25 cellular contexts compared by ENCODE assay signal in the genomic region with DNA sequence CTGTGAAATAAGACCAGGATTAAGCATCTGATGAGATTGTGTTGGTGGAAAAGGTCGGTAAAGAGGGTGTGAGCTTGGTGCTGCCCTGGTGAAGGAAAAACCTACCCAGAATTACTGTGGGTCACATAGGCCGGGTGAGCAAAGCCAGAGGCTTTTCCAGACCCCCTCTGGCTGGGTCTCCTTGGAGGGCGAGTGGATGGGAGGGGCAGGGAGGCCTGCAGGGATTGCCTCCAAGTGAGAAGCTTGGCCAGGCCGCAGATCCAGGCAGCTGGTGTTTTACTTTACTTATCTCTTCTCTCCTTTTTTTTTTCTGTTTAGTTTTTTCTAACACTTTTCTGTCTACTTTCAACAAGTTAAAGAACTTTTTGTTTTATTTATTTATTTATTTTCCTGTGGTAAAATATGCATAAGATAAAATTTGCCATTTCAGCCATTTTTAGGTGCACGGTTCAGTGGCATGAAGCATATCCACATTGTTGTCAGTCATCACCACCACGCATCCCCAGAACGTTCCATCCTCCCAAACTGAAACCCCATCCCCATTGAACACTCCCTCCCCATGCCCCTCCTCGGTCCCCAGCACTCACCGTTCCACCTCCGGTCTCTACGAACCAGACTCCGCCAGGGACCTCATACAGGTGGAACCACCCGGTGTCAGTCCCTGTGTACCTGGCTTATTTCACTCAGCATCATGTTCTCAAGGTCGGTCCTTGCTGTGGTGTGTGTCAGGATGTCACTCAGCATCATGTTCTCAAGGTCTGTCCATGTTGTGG.
DNase-seq lines count a peak whose midpoint lies in the region; ATAC-seq, FAIRE-seq and TF ChIP-seq lines count a peak whose summit lies in the region.
"Had no signal": no experiment of that assay in that cellular context is flagged by ENCODE, and none has a peak within 500 bp of the region (broad histone marks: within the 10 kb centered on the region; RNA-seq: fewer than 3 reads in every experiment).

No MANE protein-coding gene starts in this region.

- H3K4me1 Mint-ChIP-seq in IgD-negative memory B cell: peaks cover 22 to 43% (median 39%) of the 10 kb centered on the region in 3 donors

- peak overlapping the region in 1 of 4 donors; percentile 56 for H3K4me3 Mint-ChIP-seq in IgD-negative memory B cell
- H3K4me3 Mint-ChIP-seq: activated CD4-positive, alpha-beta T cell treated with anti-CD3 and anti-CD28 coated beads, Interleukin-2, amount 10 ng/mL, durations not matched to agents 7 days and 5 days; CD4-positive, CD25-positive, alpha-beta regulatory T cell had no signal

- no peaks in the 10 kb centered on the region for H3K4me1 ChIP-seq in right cardiac atrium (ENCODE audit: control insufficient read depth, insufficient read depth, low read length)
- H3K4me1 ChIP-seq in spleen: peaks cover 0 to 48% (median 26%) of the 10 kb centered on the region in 6 donors

- ATAC-seq in right cardiac atrium (no peak), GM21381 (IDR thresholded peaks at IDR 0.05; ENCODE audit: unreplicated experiment) (no peak), GM21529 (IDR thresholded peaks at IDR 0.05; ENCODE audit: unreplicated experiment) (no peak)
- ATAC-seq: HCT116 had no signal

- TF ChIP-seq POLR2A in spleen (IDR thresholded peaks at IDR 0.05) (no peak), GM12892 (IDR thresholded peaks at IDR 0.05; ENCODE audit: low read depth, low read length) (no peak)

- H3K36me3 ChIP-seq in spleen: no peaks in the 10 kb centered on the region

- no peaks in the 10 kb centered on the region for H3K9me3 Mint-ChIP-seq in IgD-negative memory B cell
- H3K9me3 Mint-ChIP-seq: activated CD4-positive, alpha-beta T cell treated with anti-CD3 and anti-CD28 coated beads, Interleukin-2, amount 10 ng/mL, durations not matched to agents 7 days and 5 days; CD4-positive, CD25-positive, alpha-beta regulatory T cell had no signal

- H3K9me3 ChIP-seq in right cardiac atrium (ENCODE audit: control insufficient read depth, low read length) (no peaks in the 10 kb centered on the region), spleen (no peaks in the 10 kb centered on the region)

- 66% methylated on average over 14 of the region's 14 CpGs for WGBS in right cardiac atrium
- WGBS in spleen, 5 donors: 85 to 95% (median 92%) methylated on average over 14 of the region's 14 CpGs

- peak overlapping the region in 2 of 3 donors; percentile 16 to 81 for H3K27ac Mint-ChIP-seq in IgD-negative memory B cell
- H3K27ac Mint-ChIP-seq: activated CD4-positive, alpha-beta T cell treated with anti-CD3 and anti-CD28 coated beads, Interleukin-2, amount 10 ng/mL, durations not matched to agents 7 days and 5 days; CD4-positive, CD25-positive, alpha-beta regulatory T cell had no signal

- peaks cover 2% of the 10 kb centered on the region for H3K36me3 Mint-ChIP-seq in IgD-negative memory B cell
- H3K36me3 Mint-ChIP-seq: CD4-positive, CD25-positive, alpha-beta regulatory T cell had no signal

- peak; percentile 34 to 47 for DNase-seq in SHP77 (lab: John Stamatoyannopoulos, UW)
- no peak for DNase-seq in SHP77 treated with DMSO at 0.1 percent for 48 hours (lab: John Stamatoyannopoulos, UW)
- peak; percentile 17 to 63 (median 62) for DNase-seq in right cardiac atrium
- peak; percentile 57 for DNase-seq in spleen
- no peak for DNase-seq in GM12892 (ENCODE audit: insufficient read length)
- DNase-seq: activated CD4-positive, alpha-beta T cell treated with anti-CD3 and anti-CD28 coated beads, Interleukin-2, amount 10 ng/mL, durations not matched to agents 7 days and 5 days; activated naive CD4-positive, alpha-beta T cell treated with Interleukin-2 at 50 U/mL for 16 hours; CD4-positive, CD25-positive, alpha-beta regulatory T cell; effector memory CD4-positive, alpha-beta T cell; erythroblast; head of caudate nucleus; Karpas-422; mesendoderm; NCI-H446; NCI-H774; occipital lobe; stimulated activated CD4-positive, alpha-beta T cell treated with anti-CD3 and anti-CD28 coated beads, Interleukin-4, amount 100 ng/mL, for 1 hour; substantia nigra had no signal

- no peak for FAIRE-seq in GM12892 (lab: Jason Lieb, UNC)
- FAIRE-seq: GM18507 had no signal

- H3K27me3 ChIP-seq in right cardiac atrium (ENCODE audit: control insufficient read depth, insufficient read depth) (no peaks in the 10 kb centered on the region), spleen (replicated peaks in 1 of 7) (peaks cover 0 to 25% (median 0%) of the 10 kb centered on the region in 7 donors)

- intact Hi-C loops in right cardiac atrium (cut with DNase I): no loop called here
- intact Hi-C loops in spleen (cut with DNase I; ENCODE audit: low total_unique reads): no loop called here

- H3K27ac ChIP-seq in right cardiac atrium (ENCODE audit: low read length) (no peak overlapping the region), spleen (peak overlapping the region in 3 of 8 donors; percentile 42 to 71 (median 46))
- H3K27ac ChIP-seq: 22Rv1, VCaP had no signal

- H3K4me3 ChIP-seq in right cardiac atrium (ENCODE audit: low read length) (no peak overlapping the region), spleen (no peak overlapping the region)

- H3K27me3 Mint-ChIP-seq in IgD-negative memory B cell: peaks cover 22% of the 10 kb centered on the region
- H3K27me3 Mint-ChIP-seq: CD4-positive, CD25-positive, alpha-beta regulatory T cell had no signal

- no peak for TF ChIP-seq CTCF in spleen (IDR thresholded peaks at IDR 0.05 in 8 of 11, conservative IDR thresholded peaks at IDR 0.05 in 3 of 11)

Comparison
In these comparisons a context has a peak if more than half of its experiments do, and no peak if none do; other contexts are left out.
1. DNase-seq: peak in SHP77 (2 of 2), right cardiac atrium (3 of 3) and spleen (single experiment); none in SHP77 treated with DMSO at 0.1 percent for 48 hours (single experiment) and GM12892 (single experiment).